ENCODE assay signal across 16 cellular contexts in the genomic region with DNA sequence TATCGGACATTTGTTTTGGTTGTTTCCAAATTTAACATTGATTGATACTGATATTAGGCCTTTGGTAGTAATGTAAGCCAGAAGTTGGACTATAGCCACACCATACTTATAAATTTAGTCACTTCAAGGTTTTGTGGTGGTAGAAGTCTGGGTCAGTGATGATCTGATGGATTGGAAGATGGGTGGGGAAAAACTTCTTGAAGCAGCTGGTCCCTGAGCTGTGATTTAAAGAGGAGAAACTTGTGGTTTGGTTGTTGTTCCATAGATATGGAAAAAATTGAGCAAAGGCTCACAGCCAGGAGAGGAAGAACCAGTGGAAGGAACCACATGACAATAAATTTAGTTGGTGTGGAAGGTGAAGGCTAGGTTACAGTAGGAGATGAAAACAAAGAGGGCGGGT. TPM values are rescaled to one million over a fixed set of nuclear protein-coding genes. Genes with fewer than 3 reads are reported as not detected.
DNase-seq lines count a peak whose midpoint lies in the region; ATAC-seq and TF ChIP-seq lines count a peak whose summit lies in the region.
"Had no signal": no experiment of that assay in that cellular context is flagged by ENCODE, and none has a peak within 500 bp of the region (broad histone marks: within the 10 kb centered on the region; RNA-seq: fewer than 3 reads in every experiment).

No MANE protein-coding gene starts in this region.

- H3K4me3 ChIP-seq in GM23248 (no peak overlapping the region), dorsolateral prefrontal cortex (no peak overlapping the region)
- H3K4me3 ChIP-seq: A549 had no signal

- no peaks in the 10 kb centered on the region for H3K79me2 ChIP-seq in GM23248 (ENCODE audit: insufficient read depth)

- no peaks in the 10 kb centered on the region for H3K9me3 ChIP-seq in GM23248 (ENCODE audit: low read depth)
- H3K9me3 ChIP-seq: A549 had no signal

- H3K4me2 ChIP-seq in GM23248 (ENCODE audit: unreplicated experiment), result no peak overlapping the region
- H3K4me2 ChIP-seq: A549 had no signal

- no peaks in the 10 kb centered on the region for H3K9me2 ChIP-seq in GM23248 (ENCODE audit: insufficient read depth)

- TF ChIP-seq CTCF in dorsolateral prefrontal cortex (IDR thresholded peaks at IDR 0.05 in 54 of 56, conservative IDR thresholded peaks at IDR 0.05 in 2 of 56; ENCODE audit: low read depth in 1 of 56, partially characterized antibody in 56 of 56), result no peak

- H3F3A ChIP-seq in GM23248 (ENCODE audit: insufficient read depth), result peaks cover 6% of the 10 kb centered on the region; the same call in 1 of the 2 replicates

- H3K27ac ChIP-seq in GM23248, result no peak overlapping the region
- H3K27ac ChIP-seq in dorsolateral prefrontal cortex, result no peak overlapping the region
- H3K27ac ChIP-seq: A549 had no signal

- WGBS in GM23248 (ENCODE audit: low coverage in 1 of 2, low lambda C conversion rate in 2 of 2, missing lambda C conversion rate in 2 of 2), 2 experiments, result 92 to 97% methylated on average over 2 of the region's 2 CpGs

- peak; percentile 82 for ATAC-seq in sciatic nerve
- ATAC-seq: A549; CD8-positive, alpha-beta T cell had no signal

- in situ Hi-C loops in GM23248 (cut with MboI), result loop anchor here (10.0 kb wide), 1 partner anchor 212 kb away; no protein-coding TSS in a partner anchor

- no peak overlapping the region for H3K9ac ChIP-seq in GM23248

- peak; percentile 18 for DNase-seq in GM23248
- DNase-seq in amniotic epithelial cell (ENCODE audit: low read depth), result peak; percentile 66
- peak; percentile 49 for DNase-seq in fibroblast of peridontal ligament (ENCODE audit: extremely low read depth)
- no peak for DNase-seq in sciatic nerve (ENCODE audit: low spot score)
- DNase-seq in RKO (ENCODE audit: low spot score), result no peak
- no peak for DNase-seq in dorsolateral prefrontal cortex
- no peak for DNase-seq in stimulated activated CD4-positive, alpha-beta T cell treated with anti-CD3 and anti-CD28 coated beads, Interleukin-4, amount 100 ng/mL, for 24 hours
- DNase-seq: CD8-positive, alpha-beta T cell; COR-L47; DMS153; DMS79 treated with DMSO at 0.1 percent for 48 hours; EL; GOT3; H9 had no signal

- intact Hi-C loops in sciatic nerve (cut with DNase I) (no loop called here), dorsolateral prefrontal cortex (cut with DNase I) (loop anchor here in 1 of 2 donors (10.0 kb wide), 1 partner anchor 202 kb away; no protein-coding TSS in a partner anchor)

- H4K20me1 ChIP-seq in GM23248 (ENCODE audit: insufficient read depth), result no peaks in the 10 kb centered on the region

- peaks cover 5% of the 10 kb centered on the region; the same call in 1 of the 2 replicates for H3K4me1 ChIP-seq in GM23248 (ENCODE audit: insufficient read depth)
- H3K4me1 ChIP-seq: A549 had no signal

- peak overlapping the region; percentile 39; the same call in 1 of the 2 replicates for H2AFZ ChIP-seq in GM23248

- H3K36me3 ChIP-seq in GM23248 (ENCODE audit: low read depth), result no peaks in the 10 kb centered on the region

- no peaks in the 10 kb centered on the region for H3K27me3 ChIP-seq in GM23248 (replicated peaks; ENCODE audit: insufficient read depth)
- H3K27me3 ChIP-seq in dorsolateral prefrontal cortex, result peaks cover 0 to 5% (median 0%) of the 10 kb centered on the region in 45 donors

RNA-seq across cellular contexts. Expression of gene PTHLH, which starts 26.1 kb away (rescaled TPM):
- total RNA-seq in GM23248 (2014; rRNA removed; shearing (Covaris generic)), result 0.51 and 6.4 TPM in 2 replicates
- polyA plus RNA-seq in GM23248 (2016; fragmentation: Nextera tagmentation; extraction: Ambion mirVana), result 4.2 and 4.7 TPM in 2 replicates
- total RNA-seq in sciatic nerve, result 8.3 TPM
- total RNA-seq in dorsolateral prefrontal cortex, result 1 to 10 TPM in 117 of 120 experiments, under 1 TPM in 3; 0.54 to 10.0 (median 4.6) TPM
- total RNA-seq: CD8-positive, alpha-beta T cell had no signal
- polyA plus RNA-seq: CD14-positive monocyte had no signal

Comparison
In these comparisons a context has a peak if more than half of its experiments do, and no peak if none do; other contexts are left out.
1. DNase-seq: peak in GM23248 (single experiment), amniotic epithelial cell (single experiment) and fibroblast of peridontal ligament (single experiment); none in sciatic nerve (single experiment), RKO (single experiment), dorsolateral prefrontal cortex (0 of 10) and stimulated activated CD4-positive, alpha-beta T cell treated with anti-CD3 and anti-CD28 coated beads, Interleukin-4, amount 100 ng/mL, for 24 hours (single experiment).